In genomic region chr22:36977947-36978660, GRCh38 we compare ENCODE assay signal across 1 cellular context.
TF ChIP-seq lines count a peak whose summit lies in the region.

No MANE protein-coding gene starts in this region.

TF ChIP-seq in HepG2, 621 proteins besides CTCF, POLR2A, EP300 and RAD21 (continued from another document):
- peak; percentile 50; the same call in 1 of the 2 replicates for TF ChIP-seq PATZ1 (CRISPR knock-in tag; IDR thresholded peaks at IDR 0.05)
TF ChIP-seq in HepG2: peak in this region for 53.
